Comparison of ENCODE assay signal across 8 cellular contexts in genomic region chr1:21904725-21905520, GRCh38. TPM values are rescaled to one million over a fixed set of nuclear protein-coding genes. Genes with fewer than 3 reads are reported as not detected.
DNase-seq lines count a peak whose midpoint lies in the region; ATAC-seq and TF ChIP-seq lines count a peak whose summit lies in the region.

No MANE protein-coding gene starts in this region.

- no peaks in the 10 kb centered on the region for H3K36me3 Mint-ChIP-seq in activated naive CD4-positive, alpha-beta T cell treated with anti-CD3 and anti-CD28 coated beads, Interleukin-2, amount 50 U/mL, for 72 hours
- no peaks in the 10 kb centered on the region for H3K36me3 Mint-ChIP-seq in natural killer cell treated with Interleukin-12 subunit alpha and Interleukin-12 subunit beta and Interleukin-15 and Interleukin-18, amount 100 ng/mL, for 72 hours

- no peaks in the 10 kb centered on the region for H3K9me3 ChIP-seq in left lung
- no peaks in the 10 kb centered on the region for H3K9me3 ChIP-seq in tibial nerve

- H3K4me1 ChIP-seq in left lung (peaks cover 49 to 81% of the 10 kb centered on the region in 2 donors), tibial nerve (peaks cover under 1 to 100% (median 94%) of the 10 kb centered on the region in 4 donors)

- no peak for TF ChIP-seq POLR2A in tibial nerve (IDR thresholded peaks at IDR 0.05)

- peak overlapping the region; percentile 66 to 67 for H3K27ac ChIP-seq in left lung
- H3K27ac ChIP-seq in tibial nerve = peak overlapping the region; percentile 68 to 97 (median 92)

- H3K9me3 Mint-ChIP-seq in activated naive CD4-positive, alpha-beta T cell treated with anti-CD3 and anti-CD28 coated beads, Interleukin-2, amount 50 U/mL, for 72 hours = no peaks in the 10 kb centered on the region
- no peaks in the 10 kb centered on the region for H3K9me3 Mint-ChIP-seq in natural killer cell treated with Interleukin-12 subunit alpha and Interleukin-12 subunit beta and Interleukin-15 and Interleukin-18, amount 100 ng/mL, for 72 hours

- ATAC-seq in activated naive CD4-positive, alpha-beta T cell treated with anti-CD3 and anti-CD28 coated beads, Interleukin-2, amount 50 U/mL, for 72 hours = peak; percentile 36 to 48
- ATAC-seq in left lung = peak; percentile 63
- no peak for ATAC-seq in GM18861 (IDR thresholded peaks at IDR 0.05; ENCODE audit: unreplicated experiment)
- no peak for ATAC-seq in natural killer cell treated with Interleukin-12 subunit alpha and Interleukin-12 subunit beta and Interleukin-15 and Interleukin-18, amount 100 ng/mL, for 72 hours

- H3K4me3 Mint-ChIP-seq in natural killer cell treated with Interleukin-12 subunit alpha and Interleukin-12 subunit beta and Interleukin-15 and Interleukin-18, amount 100 ng/mL, for 72 hours = no peak overlapping the region

- H3K4me3 ChIP-seq in left lung (no peak overlapping the region), tibial nerve (no peak overlapping the region)

- no peaks in the 10 kb centered on the region for H3K36me3 ChIP-seq in left lung
- H3K36me3 ChIP-seq in tibial nerve = no peaks in the 10 kb centered on the region

- WGBS in tibial nerve, 2 donors = 59 to 64% methylated on average over 14 to 21 of the region's 22 CpGs

- DNase-seq in activated naive CD4-positive, alpha-beta T cell treated with anti-CD3 and anti-CD28 coated beads, Interleukin-2, amount 50 U/mL, for 72 hours (ENCODE audit: low spot score in 2 of 2) = no peak
- DNase-seq in activated naive CD4-positive, alpha-beta T cell (lab: John Stamatoyannopoulos, UW) = no peak
- DNase-seq in amniotic epithelial cell (ENCODE audit: low read depth) (peak; percentile 100), left lung (peak in 1 of 2 donors; percentile 58), tibial nerve (ENCODE audit: low spot score in 2 of 2) (no peak), dedifferentiated amniotic fluid mesenchymal stem cell (ENCODE audit: extremely low spot score) (no peak)
- no peak for DNase-seq in natural killer cell treated with Interleukin-12 subunit alpha and Interleukin-12 subunit beta and Interleukin-15 and Interleukin-18, amount 100 ng/mL, for 72 hours (ENCODE audit: low spot score)

- H3K27ac Mint-ChIP-seq in activated naive CD4-positive, alpha-beta T cell treated with anti-CD3 and anti-CD28 coated beads, Interleukin-2, amount 50 U/mL, for 72 hours = peak overlapping the region in 1 of 2 donors; percentile 40
- H3K27ac Mint-ChIP-seq in natural killer cell treated with Interleukin-12 subunit alpha and Interleukin-12 subunit beta and Interleukin-15 and Interleukin-18, amount 100 ng/mL, for 72 hours = no peak overlapping the region

- TF ChIP-seq EP300 in tibial nerve (IDR thresholded peaks at IDR 0.05) = peak in 1 of 2 donors; percentile 57

- H3K4me1 Mint-ChIP-seq in natural killer cell treated with Interleukin-12 subunit alpha and Interleukin-12 subunit beta and Interleukin-15 and Interleukin-18, amount 100 ng/mL, for 72 hours (ENCODE audit: low read depth in 2 of 2) = peaks cover 0 to 6% of the 10 kb centered on the region in 2 donors

- H3K27me3 Mint-ChIP-seq in natural killer cell treated with Interleukin-12 subunit alpha and Interleukin-12 subunit beta and Interleukin-15 and Interleukin-18, amount 100 ng/mL, for 72 hours = peaks cover 4 to 6% of the 10 kb centered on the region in 2 donors

- intact Hi-C loops in left lung (cut with DNase I) = no loop called here

- H3K27me3 ChIP-seq in left lung (no peaks in the 10 kb centered on the region), tibial nerve (no peaks in the 10 kb centered on the region)

- TF ChIP-seq CTCF in left lung (IDR thresholded peaks at IDR 0.05) (no peak), tibial nerve (IDR thresholded peaks at IDR 0.05) (no peak)

RNA-seq across cellular contexts. Expression of gene HSPG2, which starts 32.2 kb away (rescaled TPM):
- 10 to 100 TPM in 1 of 2 donors, 1 to 10 TPM in 1; 9.2 to 37.3 TPM for total RNA-seq in activated naive CD4-positive, alpha-beta T cell treated with anti-CD3 and anti-CD28 coated beads, Interleukin-2, amount 50 U/mL, for 72 hours
- total RNA-seq in left lung = 100 to 1,000 TPM; 324 to 434 TPM
- total RNA-seq in tibial nerve = 100 to 1,000 TPM; 292 to 486 (median 404) TPM
- total RNA-seq in natural killer cell treated with Interleukin-12 subunit alpha and Interleukin-12 subunit beta and Interleukin-15 and Interleukin-18, amount 100 ng/mL, for 72 hours = under 1 TPM in 1 of 2 donors, not detected in 1; 0.20 TPM

Comparison
In these comparisons a context has a peak if more than half of its experiments do, and no peak if none do; other contexts are left out.
1. ATAC-seq: peak in activated naive CD4-positive, alpha-beta T cell treated with anti-CD3 and anti-CD28 coated beads, Interleukin-2, amount 50 U/mL, for 72 hours (2 of 2) and left lung (single experiment); none in GM18861 (single experiment) and natural killer cell treated with Interleukin-12 subunit alpha and Interleukin-12 subunit beta and Interleukin-15 and Interleukin-18, amount 100 ng/mL, for 72 hours (0 of 2).
2. RNA of gene HSPG2, which starts 32.2 kb away (total RNA-seq): 292 to 486 TPM in tibial nerve, 324 to 434 TPM in left lung and 9.2 to 37.3 TPM in activated naive CD4-positive, alpha-beta T cell treated with anti-CD3 and anti-CD28 coated beads, Interleukin-2, amount 50 U/mL, for 72 hours; 0.20 TPM in natural killer cell treated with Interleukin-12 subunit alpha and Interleukin-12 subunit beta and Interleukin-15 and Interleukin-18, amount 100 ng/mL, for 72 hours; every median in the first group is over 4 times any median in the second.